In the genomic region with DNA sequence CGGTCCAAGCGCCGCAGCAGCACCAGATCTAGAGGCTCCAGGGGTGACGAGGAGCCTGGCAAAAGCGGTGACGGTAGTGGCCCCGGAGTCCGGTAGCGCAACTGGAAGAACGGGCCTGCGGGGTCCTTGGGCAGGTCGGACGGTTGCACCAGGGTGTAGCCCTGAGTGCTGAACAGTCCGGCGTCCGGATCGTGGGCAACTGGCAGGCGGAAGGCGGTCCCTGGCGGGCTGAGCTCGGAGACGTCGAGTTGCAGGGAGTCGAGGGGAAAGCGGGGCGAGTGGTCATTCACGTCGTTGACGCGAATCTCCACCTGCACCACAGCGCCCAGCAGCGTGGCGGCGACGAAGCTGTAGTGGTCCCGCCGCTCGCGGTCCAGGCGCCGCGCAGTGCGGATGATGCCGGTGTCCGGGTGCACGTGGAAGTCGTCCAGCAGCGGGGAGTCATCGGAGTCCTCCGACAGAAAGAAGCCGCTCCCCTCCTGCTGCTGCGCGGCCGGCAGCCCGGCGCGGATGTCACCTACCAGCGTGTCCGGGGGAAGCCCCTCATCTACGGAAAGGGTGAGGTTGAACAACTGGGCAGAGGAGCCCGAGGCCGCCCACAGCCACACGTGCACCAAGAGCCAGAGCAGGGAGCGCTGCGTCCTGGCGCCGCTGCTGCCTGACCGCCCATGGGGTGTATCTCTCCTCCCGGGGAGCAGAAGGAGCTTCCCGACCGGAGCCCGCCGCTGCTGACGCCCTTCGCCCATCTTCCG, we compare ENCODE assay signal across 1 cellular context.
A peak's percentile ranks its signal among the peaks of the same experiment; 100 is the strongest.
TF ChIP-seq lines count a peak whose summit lies in the region.

No MANE protein-coding gene starts in this region.

TF ChIP-seq in GM12878, 131 proteins besides CTCF, POLR2A, EP300 and RAD21:
- TF ChIP-seq STAT3 (IDR thresholded peaks at IDR 0.05; ENCODE audit: low read depth, low read length): no peak
- no peak for TF ChIP-seq ZNF24 (IDR thresholded peaks at IDR 0.05)
- TF ChIP-seq BHLHE40 (IDR thresholded peaks at IDR 0.05; ENCODE audit: borderline replicate concordance in 1 of 2, low read depth in 2 of 2, low read length in 1 of 2): peak; percentile 37 to 62; a peak in 3 of 4 replicates
- no peak for TF ChIP-seq ZNF207 (IDR thresholded peaks at IDR 0.05; ENCODE audit: borderline replicate concordance)
- no peak for TF ChIP-seq MEF2A (IDR thresholded peaks at IDR 0.05; ENCODE audit: insufficient read depth, low read depth, low read length)
- TF ChIP-seq, protein P1, sequence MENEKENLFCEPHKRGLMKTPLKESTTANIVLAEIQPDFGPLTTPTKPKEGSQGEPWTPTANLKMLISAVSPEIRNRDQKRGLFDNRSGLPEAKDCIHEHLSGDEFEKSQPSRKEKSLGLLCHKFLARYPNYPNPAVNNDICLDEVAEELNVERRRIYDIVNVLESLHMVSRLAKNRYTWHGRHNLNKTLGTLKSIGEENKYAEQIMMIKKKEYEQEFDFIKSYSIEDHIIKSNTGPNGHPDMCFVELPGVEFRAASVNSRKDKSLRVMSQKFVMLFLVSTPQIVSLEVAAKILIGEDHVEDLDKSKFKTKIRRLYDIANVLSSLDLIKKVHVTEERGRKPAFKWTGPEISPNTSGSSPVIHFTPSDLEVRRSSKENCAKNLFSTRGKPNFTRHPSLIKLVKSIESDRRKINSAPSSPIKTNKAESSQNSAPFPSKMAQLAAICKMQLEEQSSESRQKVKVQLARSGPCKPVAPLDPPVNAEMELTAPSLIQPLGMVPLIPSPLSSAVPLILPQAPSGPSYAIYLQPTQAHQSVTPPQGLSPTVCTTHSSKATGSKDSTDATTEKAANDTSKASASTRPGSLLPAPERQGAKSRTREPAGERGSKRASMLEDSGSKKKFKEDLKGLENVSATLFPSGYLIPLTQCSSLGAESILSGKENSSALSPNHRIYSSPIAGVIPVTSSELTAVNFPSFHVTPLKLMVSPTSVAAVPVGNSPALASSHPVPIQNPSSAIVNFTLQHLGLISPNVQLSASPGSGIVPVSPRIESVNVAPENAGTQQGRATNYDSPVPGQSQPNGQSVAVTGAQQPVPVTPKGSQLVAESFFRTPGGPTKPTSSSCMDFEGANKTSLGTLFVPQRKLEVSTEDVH (IDR thresholded peaks at IDR 0.05; ENCODE audit: low read depth, partially characterized antibody): no peak
- no peak for TF ChIP-seq NRF1 (conservative IDR thresholded peaks at IDR 0.05; ENCODE audit: low read depth, low read length)
- no peak for TF ChIP-seq ZZZ3 (IDR thresholded peaks at IDR 0.05; ENCODE audit: control insufficient read depth, insufficient read length, low read depth)
- no peak for TF ChIP-seq EED (IDR thresholded peaks at IDR 0.05; ENCODE audit: low read depth)
- TF ChIP-seq RCOR1 (conservative IDR thresholded peaks at IDR 0.05; ENCODE audit: low read depth, low read length): no peak
- no peak for TF ChIP-seq MYB (IDR thresholded peaks at IDR 0.05; ENCODE audit: borderline replicate concordance, low read depth, low read length)
- no peak for TF ChIP-seq BACH1 (IDR thresholded peaks at IDR 0.05; ENCODE audit: borderline replicate concordance)
- TF ChIP-seq HCFC1 (IDR thresholded peaks at IDR 0.05; ENCODE audit: low read length): no peak
- TF ChIP-seq IKZF1 (conservative IDR thresholded peaks at IDR 0.05): peak; percentile 22; the same call in 1 of the 2 replicates
